In the genomic region with DNA sequence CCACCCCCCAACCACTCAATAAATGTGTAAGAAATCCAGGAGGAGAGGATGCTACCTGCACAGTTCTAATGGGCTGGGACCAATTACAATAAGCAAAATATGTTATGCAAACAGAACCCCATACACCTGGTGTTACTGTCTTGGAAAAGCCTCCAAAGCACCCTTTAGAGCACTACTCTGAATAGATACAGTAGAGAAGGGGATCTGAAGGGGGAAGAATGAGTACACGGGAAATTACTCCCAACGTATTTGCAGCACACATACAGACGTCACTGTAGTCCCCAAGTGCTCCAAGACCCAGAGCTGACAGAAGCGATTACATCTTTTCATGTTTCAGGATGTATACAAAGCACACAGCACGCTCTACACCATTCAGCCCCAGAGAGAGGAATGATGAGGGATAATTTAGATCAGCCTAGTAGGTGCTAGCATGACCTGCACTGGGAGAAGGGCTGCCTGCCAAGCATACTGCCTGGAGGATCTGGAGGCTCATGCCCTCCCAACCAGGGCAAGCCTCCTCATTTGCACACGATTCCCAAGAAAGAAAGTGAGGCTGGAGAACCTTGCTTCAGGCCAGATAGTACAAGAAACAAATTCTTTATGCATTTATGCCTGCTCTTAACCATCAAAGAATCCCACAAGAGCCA, we compare ENCODE assay signal across 12 cellular contexts.
DNase-seq lines count a peak whose midpoint lies in the region; ATAC-seq and TF ChIP-seq lines count a peak whose summit lies in the region.
"Had no signal": no experiment of that assay in that cellular context is flagged by ENCODE, and none has a peak within 500 bp of the region (broad histone marks: within the 10 kb centered on the region; RNA-seq: fewer than 3 reads in every experiment).

No MANE protein-coding gene starts in this region.

- H3K4ac ChIP-seq in H9 (ENCODE audit: low read depth, low read length) = no peak overlapping the region

- WGBS in H9 (ENCODE audit: extremely low coverage, insufficient read length, low lambda C conversion rate) = no CpG with 5 or more reads among the region's 6 CpGs

- H2BK12ac ChIP-seq in H9 (ENCODE audit: insufficient read length, low read depth, low read length) = no peak overlapping the region

- no peak overlapping the region for H2BK15ac ChIP-seq in H9 (ENCODE audit: low read depth, low read length)

- no peak overlapping the region for H3K23ac ChIP-seq in H9 (ENCODE audit: insufficient read length, low read depth, low read length)

- no peak overlapping the region for H3K9ac ChIP-seq in H9 (ENCODE audit: extremely low read depth, insufficient read length, low read length)
- H3K9ac ChIP-seq: BLaER1 had no signal

- H2BK20ac ChIP-seq in H9 (ENCODE audit: low read depth, low read length, poor library complexity, severe bottlenecking) = peak overlapping the region; percentile 27

- DNase-seq in activated naive CD4-positive, alpha-beta T cell (lab: John Stamatoyannopoulos, UW) = no peak
- DNase-seq in CD4-positive, CD25-positive, alpha-beta regulatory T cell = no peak
- DNase-seq in H9 (no peak), cerebellum (ENCODE audit: low spot score) (peak; percentile 67), OCI-LY7 (ENCODE audit: low spot score) (no peak), NCI-H510A (lab: John Stamatoyannopoulos, UW) (no peak)
- DNase-seq: GDM1 had no signal

- H3K9me2 ChIP-seq in OCI-LY7 (ENCODE audit: insufficient read depth, low read length) = no peaks in the 10 kb centered on the region

- H3K4me3 ChIP-seq in CD4-positive, CD25-positive, alpha-beta regulatory T cell (ENCODE audit: low read depth, low read length) = no peak overlapping the region
- no peak overlapping the region for H3K4me3 ChIP-seq in OCI-LY7 (ENCODE audit: low read depth, low read length, poor library complexity, severe bottlenecking)
- H3K4me3 ChIP-seq: BLaER1, Peyer's patch had no signal

- no peak overlapping the region for H3K56ac ChIP-seq in H9 (ENCODE audit: insufficient read length, low read depth, low read length)

- H4K5ac ChIP-seq in H9 (ENCODE audit: insufficient read length, low read depth, low read length) = no peak overlapping the region

- no peaks in the 10 kb centered on the region for H3K27me3 ChIP-seq in CD4-positive, CD25-positive, alpha-beta regulatory T cell (ENCODE audit: control insufficient read depth, insufficient read depth, low read length)
- no peaks in the 10 kb centered on the region for H3K27me3 ChIP-seq in H9 (ENCODE audit: insufficient read depth, low read length)
- H3K27me3 ChIP-seq: BLaER1, Peyer's patch had no signal

- H4K20me1 ChIP-seq in H9 (ENCODE audit: control insufficient read depth, insufficient read depth, insufficient read length) = no peaks in the 10 kb centered on the region
- H4K20me1 ChIP-seq in OCI-LY7 (ENCODE audit: insufficient read depth, low read length) = no peaks in the 10 kb centered on the region

- H3K27ac Mint-ChIP-seq in activated naive CD4-positive, alpha-beta T cell treated with anti-CD3 and anti-CD28 coated beads, Interleukin-2, amount 50 U/mL, for 24 hours = peak overlapping the region; percentile 25
- no peak overlapping the region for H3K27ac Mint-ChIP-seq in CD4-positive, CD25-positive, alpha-beta regulatory T cell
- H3K27ac Mint-ChIP-seq in H9 = peak overlapping the region in 2 of 3 experiments; percentile 68 to 85; a peak in 2 of 7 replicates
- H3K27ac Mint-ChIP-seq: CD4-positive, alpha-beta T cell; T-cell had no signal

- no peaks in the 10 kb centered on the region for H3K23me2 ChIP-seq in H9 (ENCODE audit: insufficient read length, low read depth, low read length, poor library complexity, severe bottlenecking)

- H3K36me3 ChIP-seq in CD4-positive, CD25-positive, alpha-beta regulatory T cell (ENCODE audit: control insufficient read depth, insufficient read depth, low read length) = peaks cover 3% of the 10 kb centered on the region
- H3K36me3 ChIP-seq in OCI-LY7 (ENCODE audit: insufficient read depth, low read length) = peaks cover 6% of the 10 kb centered on the region
- H3K36me3 ChIP-seq: Peyer's patch had no signal

- no peak overlapping the region for H2BK120ac ChIP-seq in H9 (ENCODE audit: low read depth, low read length, poor library complexity, severe bottlenecking)

- no peak overlapping the region for H3K14ac ChIP-seq in H9 (ENCODE audit: insufficient read depth, low read length)

- H3K36me3 Mint-ChIP-seq in activated naive CD4-positive, alpha-beta T cell treated with anti-CD3 and anti-CD28 coated beads, Interleukin-2, amount 50 U/mL, for 24 hours = peaks cover 5% of the 10 kb centered on the region
- peaks cover 5% of the 10 kb centered on the region for H3K36me3 Mint-ChIP-seq in CD4-positive, CD25-positive, alpha-beta regulatory T cell
- peaks cover 5 to 8% (median 8%) of the 10 kb centered on the region in 3 experiments; a peak in 5 of 7 replicates for H3K36me3 Mint-ChIP-seq in H9 (ENCODE audit: insufficient read depth in 1 of 3, low read depth in 3 of 3)

- peak overlapping the region; percentile 20 for H3K27ac ChIP-seq in CD4-positive, CD25-positive, alpha-beta regulatory T cell (ENCODE audit: insufficient read depth, low read length, poor library complexity, severe bottlenecking)
- H3K27ac ChIP-seq in H9 (ENCODE audit: insufficient read length, low read depth, low read length) (no peak overlapping the region), OCI-LY7 (ENCODE audit: low read depth, low read length, poor library complexity, severe bottlenecking) (no peak overlapping the region)
- H3K27ac ChIP-seq: BLaER1, Peyer's patch had no signal

- no peaks in the 10 kb centered on the region for H3K27me3 Mint-ChIP-seq in activated naive CD4-positive, alpha-beta T cell treated with anti-CD3 and anti-CD28 coated beads, Interleukin-2, amount 50 U/mL, for 24 hours
- H3K27me3 Mint-ChIP-seq in CD4-positive, CD25-positive, alpha-beta regulatory T cell = no peaks in the 10 kb centered on the region
- H3K27me3 Mint-ChIP-seq in H9 (ENCODE audit: low read depth) = no peaks in the 10 kb centered on the region
- H3K27me3 Mint-ChIP-seq: CD4-positive, alpha-beta T cell; T-cell had no signal

- no peak overlapping the region for H3T11ph ChIP-seq in H9 (ENCODE audit: low read length)

- H2AFZ ChIP-seq in H9 (ENCODE audit: low read length) (no peak overlapping the region), OCI-LY7 (ENCODE audit: low read length) (no peak overlapping the region)

- intact Hi-C loops in OCI-LY7 (cut with micrococcal nuclease; ENCODE audit: unreplicated experiment) = loop anchor here (1.0 to 10.0 kb wide), 2 partner anchors 141 to 295 kb away; no protein-coding TSS in a partner anchor

- no TSS peak for BruUV-seq in OCI-LY7 (replicated peaks; lab: Mats Ljungman, UMichigan)

- H2AK5ac ChIP-seq in H9 (ENCODE audit: insufficient read length, low read length) = no peak overlapping the region

- H3K4me1 Mint-ChIP-seq in activated naive CD4-positive, alpha-beta T cell treated with anti-CD3 and anti-CD28 coated beads, Interleukin-2, amount 50 U/mL, for 24 hours = peaks cover 45% of the 10 kb centered on the region
- H3K4me1 Mint-ChIP-seq in CD4-positive, CD25-positive, alpha-beta regulatory T cell = peaks cover 9 to 50% (median 42%) of the 10 kb centered on the region in 4 donors
- peaks cover 16 to 24% of the 10 kb centered on the region in 2 experiments for H3K4me1 Mint-ChIP-seq in H9

- no peak for ATAC-seq in CD4-positive, CD25-positive, alpha-beta regulatory T cell (ENCODE audit: low read depth in 2 of 2)

- no peak overlapping the region for H4K8ac ChIP-seq in H9 (replicated peaks; ENCODE audit: insufficient read length, low read depth, low read length)

- CTCF ChIA-PET in OCI-LY7 (lab: Charles Lee; ENCODE audit: unreplicated experiment) = interaction anchor here (1.4 kb wide), 1 partner anchor 40 kb away, joined by 4 read pairs; no protein-coding TSS in a partner anchor

- no peak overlapping the region for H2BK5ac ChIP-seq in H9 (ENCODE audit: insufficient read length, low read length)

- no peak overlapping the region for H3K4me3 Mint-ChIP-seq in activated naive CD4-positive, alpha-beta T cell treated with anti-CD3 and anti-CD28 coated beads, Interleukin-2, amount 50 U/mL, for 24 hours
- H3K4me3 Mint-ChIP-seq in CD4-positive, CD25-positive, alpha-beta regulatory T cell = no peak overlapping the region
- H3K4me3 Mint-ChIP-seq in H9 = no peak overlapping the region; a peak in 1 of 5 replicates
- H3K4me3 Mint-ChIP-seq: CD4-positive, alpha-beta T cell; T-cell had no signal

- H3K9me3 Mint-ChIP-seq in activated naive CD4-positive, alpha-beta T cell treated with anti-CD3 and anti-CD28 coated beads, Interleukin-2, amount 50 U/mL, for 24 hours = no peaks in the 10 kb centered on the region
- no peaks in the 10 kb centered on the region for H3K9me3 Mint-ChIP-seq in CD4-positive, CD25-positive, alpha-beta regulatory T cell
- H3K9me3 Mint-ChIP-seq in H9 = no peaks in the 10 kb centered on the region; a peak in 1 of 5 replicates
- H3K9me3 Mint-ChIP-seq: CD4-positive, alpha-beta T cell; T-cell had no signal

- H3K79me1 ChIP-seq in H9 (ENCODE audit: insufficient read depth, low read depth, low read length, poor library complexity, severe bottlenecking) = peaks cover 2% of the 10 kb centered on the region

- H3K79me2 ChIP-seq in H9 (ENCODE audit: insufficient read depth, low read length) = peaks cover 8% of the 10 kb centered on the region; the same call in 1 of the 2 replicates
- peaks cover 50% of the 10 kb centered on the region for H3K79me2 ChIP-seq in OCI-LY7 (ENCODE audit: insufficient read depth, low read depth, low read length)

- no peaks in the 10 kb centered on the region for H3K9me3 ChIP-seq in CD4-positive, CD25-positive, alpha-beta regulatory T cell (ENCODE audit: control insufficient read depth in 2 of 2, low read length in 2 of 2)
- H3K9me3 ChIP-seq in H9 (ENCODE audit: control insufficient read depth, low read depth, low read length) = no peaks in the 10 kb centered on the region
- no peaks in the 10 kb centered on the region for H3K9me3 ChIP-seq in OCI-LY7 (ENCODE audit: low read length)
- H3K9me3 ChIP-seq: Peyer's patch had no signal

- TF ChIP-seq CTCF in H9 (conservative IDR thresholded peaks at IDR 0.05) = no peak
- no peak for TF ChIP-seq CTCF in OCI-LY7 (conservative IDR thresholded peaks at IDR 0.05; ENCODE audit: low read length)

- H3K4me1 ChIP-seq in CD4-positive, CD25-positive, alpha-beta regulatory T cell (ENCODE audit: control insufficient read depth, insufficient read depth, low read length, poor library complexity, severe bottlenecking) = no peaks in the 10 kb centered on the region
- H3K4me1 ChIP-seq in H9 (ENCODE audit: insufficient read depth, low read length) (peaks cover 3% of the 10 kb centered on the region; the same call in 1 of the 2 replicates), OCI-LY7 (ENCODE audit: insufficient read depth, low read length, poor library complexity, severe bottlenecking) (peaks cover 15% of the 10 kb centered on the region)

- no peak overlapping the region for H4K91ac ChIP-seq in H9 (ENCODE audit: insufficient read length, low read depth, low read length)

- H3K4me2 ChIP-seq in H9 (ENCODE audit: insufficient read depth, insufficient read length, low read length) (no peak overlapping the region), OCI-LY7 (ENCODE audit: low read length) (no peak overlapping the region)
- H3K4me2 ChIP-seq: BLaER1 had no signal

- POLR2A ChIA-PET in OCI-LY7 (lab: Charles Lee) = no interaction called here

- no peak overlapping the region for H3K18ac ChIP-seq in H9 (ENCODE audit: insufficient read length, low read depth, low read length)

Comparison
In these comparisons a context has a peak if more than half of its experiments do, and no peak if none do; other contexts are left out.
1. H3K27ac Mint-ChIP-seq: peak in activated naive CD4-positive, alpha-beta T cell treated with anti-CD3 and anti-CD28 coated beads, Interleukin-2, amount 50 U/mL, for 24 hours (single experiment) and H9 (2 of 3); none in CD4-positive, CD25-positive, alpha-beta regulatory T cell (0 of 3).